ENCODE assay signal across 1 cellular context in the genomic region with DNA sequence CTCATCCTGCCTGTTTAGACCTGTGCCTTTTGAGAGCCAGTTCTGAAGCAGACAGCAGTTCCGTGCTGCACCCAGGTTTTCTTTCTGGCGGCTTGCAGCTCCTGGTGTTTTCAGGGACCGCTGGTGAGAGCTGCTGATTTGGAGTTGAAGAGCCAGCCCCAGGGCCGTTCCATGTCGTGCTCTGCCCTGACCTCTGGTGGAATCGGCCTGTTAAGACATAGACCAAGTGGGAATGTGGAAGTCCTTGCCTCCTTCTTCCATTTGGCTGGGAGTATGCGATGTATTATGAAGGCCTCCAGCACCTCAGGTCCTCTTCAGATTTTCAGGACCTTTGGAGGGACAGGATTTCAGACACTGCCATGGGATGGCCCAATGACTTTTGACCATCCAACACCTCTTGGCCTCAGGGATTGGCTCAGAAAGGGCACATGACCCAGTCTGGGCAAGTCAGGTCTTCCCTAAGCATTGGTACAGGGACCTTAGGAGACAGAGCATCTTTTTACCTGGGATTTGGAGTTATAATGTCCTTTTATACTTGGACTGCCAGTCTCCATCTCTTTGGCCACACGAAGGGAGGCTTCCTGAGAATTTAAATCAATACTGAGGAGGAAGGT.
TF ChIP-seq lines count a peak whose summit lies in the region.

No MANE protein-coding gene starts in this region.

TF ChIP-seq in GM12878, 131 proteins besides CTCF, POLR2A, EP300 and RAD21 (continued from another document):
- TF ChIP-seq, protein P1, sequence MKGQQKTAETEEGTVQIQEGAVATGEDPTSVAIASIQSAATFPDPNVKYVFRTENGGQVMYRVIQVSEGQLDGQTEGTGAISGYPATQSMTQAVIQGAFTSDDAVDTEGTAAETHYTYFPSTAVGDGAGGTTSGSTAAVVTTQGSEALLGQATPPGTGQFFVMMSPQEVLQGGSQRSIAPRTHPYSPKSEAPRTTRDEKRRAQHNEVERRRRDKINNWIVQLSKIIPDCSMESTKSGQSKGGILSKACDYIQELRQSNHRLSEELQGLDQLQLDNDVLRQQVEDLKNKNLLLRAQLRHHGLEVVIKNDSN (IDR thresholded peaks at IDR 0.05; ENCODE audit: borderline replicate concordance, extremely low read length, insufficient read depth, low read depth, low read length): peak; percentile 74
- TF ChIP-seq, protein P2, sequence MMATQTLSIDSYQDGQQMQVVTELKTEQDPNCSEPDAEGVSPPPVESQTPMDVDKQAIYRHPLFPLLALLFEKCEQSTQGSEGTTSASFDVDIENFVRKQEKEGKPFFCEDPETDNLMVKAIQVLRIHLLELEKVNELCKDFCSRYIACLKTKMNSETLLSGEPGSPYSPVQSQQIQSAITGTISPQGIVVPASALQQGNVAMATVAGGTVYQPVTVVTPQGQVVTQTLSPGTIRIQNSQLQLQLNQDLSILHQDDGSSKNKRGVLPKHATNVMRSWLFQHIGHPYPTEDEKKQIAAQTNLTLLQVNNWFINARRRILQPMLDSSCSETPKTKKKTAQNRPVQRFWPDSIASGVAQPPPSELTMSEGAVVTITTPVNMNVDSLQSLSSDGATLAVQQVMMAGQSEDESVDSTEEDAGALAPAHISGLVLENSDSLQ (IDR thresholded peaks at IDR 0.05): no peak
- TF ChIP-seq SMC3 (IDR thresholded peaks at IDR 0.05; ENCODE audit: borderline replicate concordance, low read length) (peak; percentile 82), NRF1 (conservative IDR thresholded peaks at IDR 0.05; ENCODE audit: low read depth, low read length) (no peak)
